Comparison of ENCODE assay signal across 29 cellular contexts in genomic region chr3:60120245-60120644, GRCh38.
"Had no signal": no experiment of that assay in that cellular context is flagged by ENCODE, and none has a peak within 500 bp of the region (broad histone marks: within the 10 kb centered on the region; RNA-seq: fewer than 3 reads in every experiment).

No MANE protein-coding gene starts in this region.

- DNase-seq: activated CD4-positive, alpha-beta memory T cell treated with anti-CD3 and anti-CD28 coated beads, Interleukin-2, amount 10 ng/mL, durations not matched to agents 7 days and 5 days; activated CD4-positive, alpha-beta T cell treated with anti-CD3 and anti-CD28 coated beads for 36 hours; activated CD4-positive, alpha-beta T cell treated with anti-CD3 and anti-CD28 coated beads, Interleukin-2, amount 10 ng/mL, durations not matched to agents 24 days and 14 days; activated CD4-positive, CD25-positive, alpha-beta regulatory T cell; activated CD4-positive, CD25-positive, alpha-beta regulatory T cell treated with anti-CD3 and anti-CD28 coated beads, Interleukin-2, amount 50 U/mL, for 72 hours; activated CD8-positive, alpha-beta memory T cell treated with anti-CD3 and anti-CD28 coated beads, Interleukin-2, amount 50 U/mL, for 48 hours; activated gamma-delta T cell; activated naive CD4-positive, alpha-beta T cell; activated naive CD4-positive, alpha-beta T cell treated with anti-CD3 and anti-CD28 coated beads, Interleukin-2, amount 10 ng/mL, durations not matched to agents 7 days and 5 days; activated naive CD8-positive, alpha-beta T cell treated with anti-CD3 and anti-CD28 coated beads, Interleukin-2, amount 10 ng/mL, durations not matched to agents 7 days and 5 days; activated T-cell treated with anti-CD3 and anti-CD28 coated beads for 4 hours; activated T-cell treated with anti-CD3 and anti-CD28 coated beads, Interleukin-2, amount 50 U/mL, for 24 hours; activated T-cell treated with anti-CD3 and anti-CD28 coated beads, Interleukin-2, amount 50 U/mL, for 72 hours; dorsolateral prefrontal cortex; effector memory CD4-positive, alpha-beta T cell; endodermal cell; foreskin fibroblast; head of caudate nucleus; T-helper 2 cell had no signal

- FAIRE-seq: frontal cortex had no signal

- H3K4me1 ChIP-seq: ascending aorta, breast epithelium had no signal

- H3K27me3 ChIP-seq: ascending aorta, breast epithelium, cardiac muscle cell, dorsolateral prefrontal cortex had no signal

- H3K27ac ChIP-seq: ascending aorta, breast epithelium, cardiac muscle cell, coronary artery, dorsolateral prefrontal cortex had no signal

- ATAC-seq: activated CD4-positive, alpha-beta T cell treated with anti-CD3 and anti-CD28 coated beads for 36 hours; activated naive CD4-positive, alpha-beta T cell treated with anti-CD3 and anti-CD28 coated beads, Interleukin-2, amount 50 U/mL, for 72 hours; activated T-cell treated with anti-CD3 and anti-CD28 coated beads, Interleukin-2, amount 50 U/mL, for 72 hours; esophagus mucosa had no signal

- H3K4me3 ChIP-seq: ascending aorta, breast epithelium, cardiac muscle cell, coronary artery, dorsolateral prefrontal cortex had no signal

- H3K36me3 ChIP-seq: ascending aorta, breast epithelium, cardiac muscle cell had no signal

- H3K4me1 Mint-ChIP-seq: activated CD4-positive, alpha-beta memory T cell treated with anti-CD3 and anti-CD28 coated beads, Interleukin-2, amount 10 ng/mL, durations not matched to agents 7 days and 5 days; activated naive CD4-positive, alpha-beta T cell treated with anti-CD3 and anti-CD28 coated beads, Interleukin-2, amount 10 ng/mL, durations not matched to agents 7 days and 5 days; activated naive CD8-positive, alpha-beta T cell treated with anti-CD3 and anti-CD28 coated beads, Interleukin-2, amount 10 ng/mL, durations not matched to agents 7 days and 5 days; central memory CD8-positive, alpha-beta T cell had no signal

- H3K36me3 Mint-ChIP-seq: activated naive CD4-positive, alpha-beta T cell treated with anti-CD3 and anti-CD28 coated beads, Interleukin-2, amount 50 U/mL, for 72 hours; brain had no signal

- H3K9me3 ChIP-seq: ascending aorta, breast epithelium had no signal

- H3K4me3 Mint-ChIP-seq: activated CD4-positive, alpha-beta memory T cell treated with anti-CD3 and anti-CD28 coated beads, Interleukin-2, amount 10 ng/mL, durations not matched to agents 7 days and 5 days; activated CD4-positive, alpha-beta T cell treated with anti-CD3 and anti-CD28 coated beads for 36 hours; activated CD4-positive, alpha-beta T cell treated with anti-CD3 and anti-CD28 coated beads, Interleukin-2, amount 10 ng/mL, durations not matched to agents 24 days and 14 days; activated naive CD4-positive, alpha-beta T cell treated with anti-CD3 and anti-CD28 coated beads, Interleukin-2, amount 10 ng/mL, durations not matched to agents 7 days and 5 days; activated naive CD8-positive, alpha-beta T cell treated with anti-CD3 and anti-CD28 coated beads, Interleukin-2, amount 10 ng/mL, durations not matched to agents 7 days and 5 days; activated T-cell treated with anti-CD3 and anti-CD28 coated beads, Interleukin-2, amount 50 U/mL, for 24 hours; activated T-cell treated with anti-CD3 and anti-CD28 coated beads, Interleukin-2, amount 50 U/mL, for 72 hours; brain; central memory CD8-positive, alpha-beta T cell; dendritic cell treated with granulocyte-macrophage colony-stimulating factor and Interleukin-4, amounts not matched to agents 40 ng/mL and 50 ng/mL, for 4 days; endodermal cell had no signal

- H3K27me3 Mint-ChIP-seq: activated CD4-positive, alpha-beta memory T cell treated with anti-CD3 and anti-CD28 coated beads, Interleukin-2, amount 10 ng/mL, durations not matched to agents 7 days and 5 days; activated CD4-positive, alpha-beta T cell treated with anti-CD3 and anti-CD28 coated beads for 36 hours; activated CD4-positive, alpha-beta T cell treated with anti-CD3 and anti-CD28 coated beads, Interleukin-2, amount 10 ng/mL, durations not matched to agents 24 days and 14 days; activated naive CD4-positive, alpha-beta T cell treated with anti-CD3 and anti-CD28 coated beads, Interleukin-2, amount 10 ng/mL, durations not matched to agents 7 days and 5 days; activated T-cell treated with anti-CD3 and anti-CD28 coated beads, Interleukin-2, amount 50 U/mL, for 24 hours; brain; central memory CD8-positive, alpha-beta T cell; dendritic cell treated with granulocyte-macrophage colony-stimulating factor and Interleukin-4, amounts not matched to agents 40 ng/mL and 50 ng/mL, for 4 days had no signal

- H3K9me3 Mint-ChIP-seq: activated CD4-positive, alpha-beta T cell treated with anti-CD3 and anti-CD28 coated beads, Interleukin-2, amount 10 ng/mL, durations not matched to agents 24 days and 14 days; activated naive CD4-positive, alpha-beta T cell treated with anti-CD3 and anti-CD28 coated beads, Interleukin-2, amount 10 ng/mL, durations not matched to agents 7 days and 5 days; activated naive CD4-positive, alpha-beta T cell treated with anti-CD3 and anti-CD28 coated beads, Interleukin-2, amount 50 U/mL, for 72 hours; activated T-cell treated with anti-CD3 and anti-CD28 coated beads, Interleukin-2, amount 50 U/mL, for 24 hours; brain; central memory CD8-positive, alpha-beta T cell; dendritic cell treated with granulocyte-macrophage colony-stimulating factor and Interleukin-4, amounts not matched to agents 40 ng/mL and 50 ng/mL, for 4 days; endodermal cell had no signal

- H3K27ac Mint-ChIP-seq: activated CD4-positive, alpha-beta memory T cell treated with anti-CD3 and anti-CD28 coated beads, Interleukin-2, amount 10 ng/mL, durations not matched to agents 7 days and 5 days; activated CD4-positive, alpha-beta T cell treated with anti-CD3 and anti-CD28 coated beads for 36 hours; activated CD4-positive, alpha-beta T cell treated with anti-CD3 and anti-CD28 coated beads, Interleukin-2, amount 10 ng/mL, durations not matched to agents 24 days and 14 days; activated naive CD4-positive, alpha-beta T cell treated with anti-CD3 and anti-CD28 coated beads, Interleukin-2, amount 10 ng/mL, durations not matched to agents 7 days and 5 days; activated naive CD4-positive, alpha-beta T cell treated with anti-CD3 and anti-CD28 coated beads, Interleukin-2, amount 50 U/mL, for 72 hours; activated naive CD8-positive, alpha-beta T cell treated with anti-CD3 and anti-CD28 coated beads, Interleukin-2, amount 10 ng/mL, durations not matched to agents 7 days and 5 days; activated T-cell treated with anti-CD3 and anti-CD28 coated beads, Interleukin-2, amount 50 U/mL, for 24 hours; activated T-cell treated with anti-CD3 and anti-CD28 coated beads, Interleukin-2, amount 50 U/mL, for 72 hours; dendritic cell treated with granulocyte-macrophage colony-stimulating factor and Interleukin-4, amounts not matched to agents 40 ng/mL and 50 ng/mL, for 4 days; endodermal cell had no signal
